In the genomic region with DNA sequence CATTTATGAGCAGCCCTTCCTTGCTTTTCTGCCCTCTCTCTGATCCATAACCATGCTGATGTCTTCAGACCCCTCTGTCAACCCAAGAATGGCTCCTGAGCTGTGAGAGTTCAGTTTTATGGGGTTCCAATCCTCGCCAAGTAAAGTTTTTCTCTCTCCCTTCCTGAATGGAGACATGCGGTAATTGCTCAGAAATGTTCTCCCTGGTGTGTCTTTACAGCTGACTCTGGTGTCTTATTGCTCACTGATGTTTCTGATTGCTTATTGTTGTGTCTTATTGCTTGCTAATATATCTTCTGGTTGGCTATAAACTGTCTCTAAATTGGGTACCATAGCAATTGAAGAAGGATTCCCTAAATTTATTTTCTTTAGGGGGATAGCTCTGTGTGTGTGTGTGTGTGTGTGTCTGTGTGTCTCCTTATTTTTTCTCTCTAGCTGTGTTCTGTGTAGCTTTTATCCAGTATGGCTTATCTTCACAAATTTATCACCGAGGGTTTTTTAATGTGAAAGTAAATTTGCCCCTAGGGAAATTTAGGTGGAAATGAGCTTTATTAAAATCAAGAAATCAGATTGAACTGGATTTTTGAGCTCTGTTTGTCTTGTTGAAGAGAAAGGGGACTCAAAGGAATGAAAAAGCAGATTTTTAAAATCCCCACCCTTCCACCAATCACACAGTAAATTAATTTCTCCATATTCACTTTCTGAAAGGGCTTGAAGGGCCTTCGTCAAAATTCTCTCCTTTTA, we compare ENCODE assay signal across 17 cellular contexts.
"Had no signal": no experiment of that assay in that cellular context is flagged by ENCODE, and none has a peak within 500 bp of the region (broad histone marks: within the 10 kb centered on the region; RNA-seq: fewer than 3 reads in every experiment).

No MANE protein-coding gene starts in this region.

- H3K4me3 ChIP-seq: ascending aorta, esophagus squamous epithelium, heart left ventricle, left lung, transverse colon had no signal

- H3K9me3 ChIP-seq: ascending aorta, esophagus squamous epithelium, heart left ventricle, left lung, transverse colon had no signal

- H3K4me1 ChIP-seq: ascending aorta, left lung, parathyroid adenoma had no signal

- H2AFZ ChIP-seq: parathyroid adenoma had no signal

- H3K36me3 ChIP-seq: ascending aorta, transverse colon had no signal

- H3K9ac ChIP-seq: parathyroid adenoma had no signal

- H3K27ac ChIP-seq: ascending aorta, esophagus squamous epithelium, left lung, parathyroid adenoma, transverse colon had no signal

- DNase-seq: activated CD4-positive, alpha-beta memory T cell treated with anti-CD3 and anti-CD28 coated beads for 36 hours; activated CD4-positive, alpha-beta T cell treated with anti-CD3 and anti-CD28 coated beads for 1 hour; activated CD8-positive, alpha-beta memory T cell treated with anti-CD3 and anti-CD28 coated beads, Interleukin-2, amount 50 U/mL, for 4 hours; activated gamma-delta T cell treated with Interleukin-2 at 50 U/mL for 16 hours; activated T-cell treated with anti-CD3 and anti-CD28 coated beads, Interleukin-2, amount 50 U/mL, for 72 hours; esophagus squamous epithelium; foreskin melanocyte; heart left ventricle; islet precursor cell; left lung; mesenchymal stem cell; stimulated activated CD4-positive, alpha-beta T cell treated with anti-CD3 and anti-CD28 coated beads, Interleukin-1b, Interleukin-23, amount 100 ng/mL, for 48 hours; stimulated activated naive CD4-positive, alpha-beta T cell; substantia nigra; transverse colon had no signal

- H3K27me3 ChIP-seq: ascending aorta, esophagus squamous epithelium, heart left ventricle, left lung, transverse colon had no signal

- ATAC-seq: activated T-cell treated with anti-CD3 and anti-CD28 coated beads, Interleukin-2, amount 50 U/mL, for 72 hours; left lung had no signal
